ENCODE assay signal across 9 cellular contexts in genomic region chr4:107333518-107333917, GRCh38.
"Had no signal": no experiment of that assay in that cellular context is flagged by ENCODE, and none has a peak within 500 bp of the region (broad histone marks: within the 10 kb centered on the region; RNA-seq: fewer than 3 reads in every experiment).

No MANE protein-coding gene starts in this region.

- DNase-seq: H9, HCEC 1CT, IMR-90, KG1 had no signal

- H3K4me3 ChIP-seq: GM23338, K562 had no signal

- H3K4me3 Mint-ChIP-seq: GM23338, H9 had no signal

- ATAC-seq: GM23338, K562 had no signal

- H3K27ac Mint-ChIP-seq: GM23338, H9 had no signal

- H2AFZ ChIP-seq: GM23338 had no signal

- H3K4me2 ChIP-seq: GM23338 had no signal

- H3K4me1 Mint-ChIP-seq: GM23338, H9 had no signal

- FAIRE-seq: H1, H54, HTR-8/SVneo, K562 had no signal
